Comparison of ENCODE assay signal across 8 cellular contexts in genomic region chr16:30761427-30761927, GRCh38. TPM values are rescaled to one million over a fixed set of nuclear protein-coding genes. Genes with fewer than 3 reads are reported as not detected.
A peak's percentile ranks its signal among the peaks of the same experiment; 100 is the strongest.
DNase-seq lines count a peak whose midpoint lies in the region; ATAC-seq, FAIRE-seq and TF ChIP-seq lines count a peak whose summit lies in the region.

No MANE protein-coding gene starts in this region.

- H3K4me1 Mint-ChIP-seq in activated naive CD4-positive, alpha-beta T cell treated with anti-CD3 and anti-CD28 coated beads for 36 hours (ENCODE audit: low read depth): peaks cover 25% of the 10 kb centered on the region

- intact Hi-C loops in activated naive CD4-positive, alpha-beta T cell treated with anti-CD3 and anti-CD28 coated beads for 36 hours (cut with micrococcal nuclease): no loop called here
- intact Hi-C loops in left ventricle myocardium inferior (cut with micrococcal nuclease) (no loop called here), gastrocnemius medialis (cut with DNase I; ENCODE audit: low total_unique reads) (no loop called here)

- H3K27me3 ChIP-seq in left ventricle myocardium inferior (ENCODE audit: low read depth): no peaks in the 10 kb centered on the region
- H3K27me3 ChIP-seq in gastrocnemius medialis: no peaks in the 10 kb centered on the region

- in situ Hi-C loops in gastrocnemius medialis (cut with MboI; ENCODE audit: low sequenced_read_pairs in 4 of 4): no loop called here

- H3K36me3 ChIP-seq in left ventricle myocardium inferior: peaks cover 43% of the 10 kb centered on the region
- peaks cover 0 to 53% of the 10 kb centered on the region in 2 donors for H3K36me3 ChIP-seq in gastrocnemius medialis

- H3K27ac ChIP-seq in left ventricle myocardium inferior (replicated peaks) (peak overlapping the region; percentile 17), gastrocnemius medialis (peak overlapping the region; percentile 91 to 96 (median 94))

- peaks cover 7% of the 10 kb centered on the region for H3K36me3 Mint-ChIP-seq in activated naive CD4-positive, alpha-beta T cell treated with anti-CD3 and anti-CD28 coated beads for 36 hours (ENCODE audit: low read depth)

- peak overlapping the region; percentile 94 for H3K4me3 Mint-ChIP-seq in activated naive CD4-positive, alpha-beta T cell treated with anti-CD3 and anti-CD28 coated beads for 36 hours

- peak; percentile 19 for ATAC-seq in GM19025 (IDR thresholded peaks at IDR 0.05; ENCODE audit: low read depth, unreplicated experiment)
- peak; percentile 26 for ATAC-seq in HG03342 (IDR thresholded peaks at IDR 0.05; ENCODE audit: unreplicated experiment)
- peak; percentile 7 to 20 for ATAC-seq in gastrocnemius medialis

- TF ChIP-seq CTCF in AG09309 (IDR thresholded peaks at IDR 0.05; ENCODE audit: control insufficient read depth, insufficient read depth, low read depth, low read length, missing control alignments) (no peak), left ventricle myocardium inferior (IDR thresholded peaks at IDR 0.05; ENCODE audit: borderline replicate concordance) (no peak), gastrocnemius medialis (IDR thresholded peaks at IDR 0.05 in 4 of 5, conservative IDR thresholded peaks at IDR 0.05 in 1 of 5) (no peak)

- no peaks in the 10 kb centered on the region for H3K27me3 Mint-ChIP-seq in activated naive CD4-positive, alpha-beta T cell treated with anti-CD3 and anti-CD28 coated beads for 36 hours (ENCODE audit: low read depth)

- H3K9me3 ChIP-seq in left ventricle myocardium inferior (replicated peaks) (no peaks in the 10 kb centered on the region), gastrocnemius medialis (no peaks in the 10 kb centered on the region)

- CTCF ChIA-PET in activated naive CD4-positive, alpha-beta T cell treated with anti-CD3 and anti-CD28 coated beads for 36 hours (lab: Charles Lee): no interaction called here

- no peak overlapping the region for H3K27ac Mint-ChIP-seq in activated naive CD4-positive, alpha-beta T cell treated with anti-CD3 and anti-CD28 coated beads for 36 hours

- TF ChIP-seq POLR2A in gastrocnemius medialis (IDR thresholded peaks at IDR 0.05): no peak

- DNase-seq in AG09309 (ENCODE audit: low read depth): no peak
- DNase-seq in RCC 7860 (ENCODE audit: low spot score): peak; percentile 19
- peak; percentile 43 for DNase-seq in activated naive CD4-positive, alpha-beta T cell treated with anti-CD3 and anti-CD28 coated beads for 36 hours
- peak; percentile 18 for DNase-seq in left ventricle myocardium inferior
- peak in 1 of 2 donors; percentile 22 for DNase-seq in gastrocnemius medialis
- DNase-seq in cerebellar cortex (ENCODE audit: low spot score): no peak

- H3K4me3 ChIP-seq in AG09309 (ENCODE audit: control insufficient read depth, low read depth, low read length) (peak overlapping the region; percentile 94), left ventricle myocardium inferior (peak overlapping the region; percentile 75), gastrocnemius medialis (peak overlapping the region; percentile 77 to 96 (median 92))

- no peaks in the 10 kb centered on the region for H3K9me3 Mint-ChIP-seq in activated naive CD4-positive, alpha-beta T cell treated with anti-CD3 and anti-CD28 coated beads for 36 hours

- peaks cover 46% of the 10 kb centered on the region for H3K4me1 ChIP-seq in left ventricle myocardium inferior
- H3K4me1 ChIP-seq in gastrocnemius medialis: peaks cover 18 to 23% of the 10 kb centered on the region in 2 donors

- no peak for FAIRE-seq in RCC 7860 (lab: Jason Lieb, UNC)

RNA-seq across cellular contexts. Expression of gene CFAP119, which starts 0.4 kb away (rescaled TPM):
- 1 to 10 TPM; 2.0 to 2.3 TPM for total RNA-seq in activated naive CD4-positive, alpha-beta T cell treated with anti-CD3 and anti-CD28 coated beads for 36 hours
- total RNA-seq in left ventricle myocardium inferior (0.69 TPM), gastrocnemius medialis (1 to 10 TPM in 2 of 4 donors, under 1 TPM in 1, not detected in 1; 0.73 to 5.8 (median 1.7) TPM)

RNA-seq across cellular contexts. Expression of gene RNF40, which starts 0.6 kb away (rescaled TPM):
- total RNA-seq in activated naive CD4-positive, alpha-beta T cell treated with anti-CD3 and anti-CD28 coated beads for 36 hours: 10 to 100 TPM; 51.1 to 61.0 TPM
- 35.6 TPM for total RNA-seq in left ventricle myocardium inferior
- 10 to 100 TPM; 42.8 to 90.0 (median 57.0) TPM for total RNA-seq in gastrocnemius medialis

RNA-seq across cellular contexts. Expression of gene PHKG2, which starts 13.3 kb away (rescaled TPM):
- total RNA-seq in activated naive CD4-positive, alpha-beta T cell treated with anti-CD3 and anti-CD28 coated beads for 36 hours: 10 to 100 TPM; 23.3 to 26.4 TPM
- total RNA-seq in left ventricle myocardium inferior (15.6 TPM), gastrocnemius medialis (10 to 100 TPM in 3 of 4 donors, 1 to 10 TPM in 1; 8.8 to 30.0 (median 21.6) TPM)

RNA-seq across cellular contexts. Expression of gene ZNF629, which starts 25.5 kb away (rescaled TPM):
- total RNA-seq in activated naive CD4-positive, alpha-beta T cell treated with anti-CD3 and anti-CD28 coated beads for 36 hours: 1 to 10 TPM; 2.1 to 2.3 TPM
- total RNA-seq in left ventricle myocardium inferior: 21.1 TPM
- total RNA-seq in gastrocnemius medialis: 10 to 100 TPM in 2 of 4 donors, 1 to 10 TPM in 2; 9.1 to 12.7 (median 10.3) TPM

Comparison
In these comparisons a context has a peak if more than half of its experiments do, and no peak if none do; other contexts are left out.
1. DNase-seq: peak in RCC 7860 (single experiment), activated naive CD4-positive, alpha-beta T cell treated with anti-CD3 and anti-CD28 coated beads for 36 hours (single experiment) and left ventricle myocardium inferior (single experiment); none in AG09309 (single experiment) and cerebellar cortex (single experiment).
2. Peak in every context shown above with its lines, with median percentiles within 50 percentile points of each other: H3K4me3 ChIP-seq and ATAC-seq.